ENCODE assay signal across 1 cellular context in genomic region chr15:78055923-78056713, GRCh38.
TF ChIP-seq lines count a peak whose summit lies in the region.

No MANE protein-coding gene starts in this region.

TF ChIP-seq in SK-N-SH, 30 proteins besides CTCF, POLR2A, EP300 and RAD21 (continued from another document):
- no peak for TF ChIP-seq FOXM1 (IDR thresholded peaks at IDR 0.05; ENCODE audit: low read depth)
- no peak for TF ChIP-seq SMC3 (IDR thresholded peaks at IDR 0.05; ENCODE audit: low read depth, low read length)
- TF ChIP-seq RXRA (IDR thresholded peaks at IDR 0.05; ENCODE audit: borderline replicate concordance, low read depth), result no peak
